ENCODE assay signal across 16 cellular contexts in genomic region chr1:4494558-4494957, GRCh38.
DNase-seq lines count a peak whose midpoint lies in the region; ATAC-seq, FAIRE-seq and TF ChIP-seq lines count a peak whose summit lies in the region.
"Had no signal": no experiment of that assay in that cellular context is flagged by ENCODE, and none has a peak within 500 bp of the region (broad histone marks: within the 10 kb centered on the region; RNA-seq: fewer than 3 reads in every experiment).

No MANE protein-coding gene starts in this region.

- H3K36me3 ChIP-seq in SK-N-SH (replicated peaks in 1 of 2; ENCODE audit: control insufficient read depth in 1 of 2, insufficient read depth in 2 of 2, low read length in 1 of 2) (no peaks in the 10 kb centered on the region), kidney (ENCODE audit: control insufficient read depth in 1 of 2, insufficient read depth in 2 of 2, low read length in 2 of 2) (no peaks in the 10 kb centered on the region)
- H3K36me3 ChIP-seq: cardiac muscle cell had no signal

- no peaks in the 10 kb centered on the region for H3K36me3 Mint-ChIP-seq in type B pancreatic cell
- H3K36me3 Mint-ChIP-seq: activated naive CD8-positive, alpha-beta T cell treated with anti-CD3 and anti-CD28 coated beads, Interleukin-2, amount 10 ng/mL, durations not matched to agents 7 days and 5 days; natural killer cell had no signal

- no peak overlapping the region for H3K9ac ChIP-seq in SK-N-SH
- no peak overlapping the region for H3K9ac ChIP-seq in kidney (ENCODE audit: low read length in 2 of 2)

- peak; percentile 66 for DNase-seq in SK-N-SH
- DNase-seq in SK-MEL-5 (ENCODE audit: low read depth, low spot score) = peak; percentile 3
- DNase-seq in kidney = no peak
- no peak for DNase-seq in type B pancreatic cell (ENCODE audit: extremely low spot score, unreplicated experiment)
- DNase-seq: activated naive CD8-positive, alpha-beta T cell treated with anti-CD3 and anti-CD28 coated beads, Interleukin-2, amount 10 ng/mL, durations not matched to agents 7 days and 5 days; Calu3; effector CD8-positive, alpha-beta T cell; natural killer cell; NCI-H2029 treated with DMSO at 0.1 percent for 48 hours; retina; SHP77 treated with DMSO at 0.1 percent for 48 hours had no signal

- peaks cover 8% of the 10 kb centered on the region for H3K27me3 Mint-ChIP-seq in type B pancreatic cell

- no peak overlapping the region for H3K27ac ChIP-seq in SK-N-SH (ENCODE audit: low read depth in 2 of 2, low read length in 1 of 2)
- no peak overlapping the region for H3K27ac ChIP-seq in kidney (ENCODE audit: low read depth in 2 of 2, low read length in 2 of 2)
- H3K27ac ChIP-seq: cardiac muscle cell had no signal

- H3K4me1 ChIP-seq in SK-N-SH (ENCODE audit: control insufficient read depth in 1 of 2, insufficient read depth in 2 of 2, low read depth in 1 of 2, low read length in 1 of 2) (no peaks in the 10 kb centered on the region), kidney (ENCODE audit: control insufficient read depth in 1 of 2, insufficient read depth in 1 of 2, low read depth in 1 of 2, low read length in 2 of 2) (no peaks in the 10 kb centered on the region)

- TF ChIP-seq CTCF in SK-N-SH (IDR thresholded peaks at IDR 0.05) (no peak), kidney (IDR thresholded peaks at IDR 0.05; ENCODE audit: borderline replicate concordance, extremely low read depth, insufficient read depth) (peak; percentile 35), type B pancreatic cell (conservative IDR thresholded peaks at IDR 0.05) (peak; percentile 50)

- H3K4me3 Mint-ChIP-seq in type B pancreatic cell = no peak overlapping the region
- H3K4me3 Mint-ChIP-seq: activated naive CD8-positive, alpha-beta T cell treated with anti-CD3 and anti-CD28 coated beads, Interleukin-2, amount 10 ng/mL, durations not matched to agents 7 days and 5 days; natural killer cell had no signal

- H3F3A ChIP-seq in SK-N-SH (replicated peaks; ENCODE audit: insufficient read depth) = no peaks in the 10 kb centered on the region

- H3K9me2 ChIP-seq in SK-N-SH = no peaks in the 10 kb centered on the region

- H3K27me3 ChIP-seq in SK-N-SH (ENCODE audit: insufficient read depth) = no peaks in the 10 kb centered on the region
- H3K27me3 ChIP-seq: cardiac muscle cell had no signal

- H3K79me2 ChIP-seq in SK-N-SH (ENCODE audit: insufficient read depth) = no peaks in the 10 kb centered on the region

- H3K27ac Mint-ChIP-seq in type B pancreatic cell = no peak overlapping the region
- H3K27ac Mint-ChIP-seq: activated naive CD8-positive, alpha-beta T cell treated with anti-CD3 and anti-CD28 coated beads, Interleukin-2, amount 10 ng/mL, durations not matched to agents 7 days and 5 days; natural killer cell had no signal

- H3K9me3 ChIP-seq in SK-N-SH (no peaks in the 10 kb centered on the region), kidney (ENCODE audit: control insufficient read depth in 1 of 2, low read length in 2 of 2) (no peaks in the 10 kb centered on the region)

- ATAC-seq in SK-N-SH treated with all-trans-retinoic acid at 6 μM for 48 hours (no peak), HG02870 (IDR thresholded peaks at IDR 0.05; ENCODE audit: unreplicated experiment) (no peak), HG02973 (IDR thresholded peaks at IDR 0.05; ENCODE audit: unreplicated experiment) (no peak), HG03135 (IDR thresholded peaks at IDR 0.05; ENCODE audit: unreplicated experiment) (no peak)
- ATAC-seq: natural killer cell had no signal

- H3K9me3 Mint-ChIP-seq in type B pancreatic cell = no peaks in the 10 kb centered on the region
- H3K9me3 Mint-ChIP-seq: activated naive CD8-positive, alpha-beta T cell treated with anti-CD3 and anti-CD28 coated beads, Interleukin-2, amount 10 ng/mL, durations not matched to agents 7 days and 5 days; natural killer cell had no signal

- peak; percentile 53 for TF ChIP-seq RAD21 in SK-N-SH (IDR thresholded peaks at IDR 0.05; ENCODE audit: low read length)

- POLR2A ChIA-PET in SK-N-SH (lab: Yijun Ruan, JAX) = no interaction called here

- CTCF ChIA-PET in SK-N-SH (lab: Yijun Ruan, JAX) = interaction anchor here (0.7 to 1.5 kb wide), 6 partner anchors 12 to 583 kb away, joined by 3 to 5 read pairs (median 3); no protein-coding TSS in a partner anchor

- WGBS in SK-N-SH (ENCODE audit: low lambda C conversion rate) = 13% methylated on average over 6 of the region's 7 CpGs

- no peaks in the 10 kb centered on the region for H3K4me1 Mint-ChIP-seq in type B pancreatic cell (ENCODE audit: unreplicated experiment)
- H3K4me1 Mint-ChIP-seq: activated naive CD8-positive, alpha-beta T cell treated with anti-CD3 and anti-CD28 coated beads, Interleukin-2, amount 10 ng/mL, durations not matched to agents 7 days and 5 days; natural killer cell had no signal

- intact Hi-C loops in kidney (cut with DNase I) = no loop called here

- in situ Hi-C loops in SK-MEL-5 (cut with HindIII; ENCODE audit: low pct_unique_long_range_greater_than_20kb, low sequenced_read_pairs) = no loop called here

- H4K20me1 ChIP-seq in SK-N-SH (ENCODE audit: insufficient read depth) = no peaks in the 10 kb centered on the region

- no peak overlapping the region for H2AFZ ChIP-seq in SK-N-SH (ENCODE audit: low read depth)

- H3K4me2 ChIP-seq in SK-N-SH = no peak overlapping the region

- no peak for FAIRE-seq in kidney (lab: Jason Lieb, UNC)

- H3K4me3 ChIP-seq in SK-N-SH (ENCODE audit: low read depth in 2 of 2, low read length in 1 of 2) (no peak overlapping the region), kidney (ENCODE audit: low read length in 2 of 2) (no peak overlapping the region)
- H3K4me3 ChIP-seq: cardiac muscle cell had no signal

- TF ChIP-seq EP300 in SK-N-SH (IDR thresholded peaks at IDR 0.05; ENCODE audit: borderline replicate concordance in 1 of 2, low read depth in 1 of 2, low read length in 1 of 2) = no peak

TF ChIP-seq in SK-N-SH, 30 proteins besides CTCF, POLR2A, EP300 and RAD21:
- TF ChIP-seq, protein P1, sequence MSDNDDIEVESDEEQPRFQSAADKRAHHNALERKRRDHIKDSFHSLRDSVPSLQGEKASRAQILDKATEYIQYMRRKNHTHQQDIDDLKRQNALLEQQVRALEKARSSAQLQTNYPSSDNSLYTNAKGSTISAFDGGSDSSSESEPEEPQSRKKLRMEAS (IDR thresholded peaks at IDR 0.05; ENCODE audit: low read depth) = no peak
- TF ChIP-seq SMC3 (IDR thresholded peaks at IDR 0.05; ENCODE audit: low read depth, low read length) (no peak), TEAD4 (IDR thresholded peaks at IDR 0.05; ENCODE audit: borderline replicate concordance, insufficient read depth) (no peak), NRF1 (IDR thresholded peaks at IDR 0.05; ENCODE audit: low read depth, low read length) (no peak), RXRA (IDR thresholded peaks at IDR 0.05; ENCODE audit: borderline replicate concordance, low read depth) (no peak), IRF3 (IDR thresholded peaks at IDR 0.05; ENCODE audit: low read depth, low read length) (no peak), GATA2 (CRISPR knock-in tag; IDR thresholded peaks at IDR 0.05) (no peak), RFX5 (IDR thresholded peaks at IDR 0.05; ENCODE audit: low read length) (no peak), MEF2A (IDR thresholded peaks at IDR 0.05; ENCODE audit: borderline replicate concordance, low read depth) (no peak), FOXM1 (IDR thresholded peaks at IDR 0.05; ENCODE audit: low read depth) (no peak), NFIC (IDR thresholded peaks at IDR 0.05; ENCODE audit: borderline replicate concordance) (no peak), EZH2phosphoT487 (IDR thresholded peaks at IDR 0.05; ENCODE audit: borderline replicate concordance, low read depth) (no peak), TCF12 (IDR thresholded peaks at IDR 0.05) (no peak)
TF ChIP-seq in SK-N-SH: peak in this region for 0.

TF ChIP-seq in SK-N-SH treated with all-trans-retinoic acid at 6 μM for 48 hours, 23 proteins besides CTCF, POLR2A, EP300 and RAD21 (continues in another document):
- TF ChIP-seq, protein P2, sequence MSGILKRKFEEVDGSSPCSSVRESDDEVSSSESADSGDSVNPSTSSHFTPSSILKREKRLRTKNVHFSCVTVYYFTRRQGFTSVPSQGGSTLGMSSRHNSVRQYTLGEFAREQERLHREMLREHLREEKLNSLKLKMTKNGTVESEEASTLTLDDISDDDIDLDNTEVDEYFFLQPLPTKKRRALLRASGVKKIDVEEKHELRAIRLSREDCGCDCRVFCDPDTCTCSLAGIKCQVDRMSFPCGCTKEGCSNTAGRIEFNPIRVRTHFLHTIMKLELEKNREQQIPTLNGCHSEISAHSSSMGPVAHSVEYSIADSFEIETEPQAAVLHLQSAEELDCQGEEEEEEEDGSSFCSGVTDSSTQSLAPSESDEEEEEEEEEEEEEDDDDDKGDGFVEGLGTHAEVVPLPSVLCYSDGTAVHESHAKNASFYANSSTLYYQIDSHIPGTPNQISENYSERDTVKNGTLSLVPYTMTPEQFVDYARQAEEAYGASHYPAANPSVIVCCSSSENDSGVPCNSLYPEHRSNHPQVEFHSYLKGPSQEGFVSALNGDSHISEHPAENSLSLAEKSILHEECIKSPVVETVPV (CRISPR knock-in tag; IDR thresholded peaks at IDR 0.05) = no peak
- TF ChIP-seq SNAI2 (CRISPR knock-in tag; IDR thresholded peaks at IDR 0.05) = no peak
- no peak for TF ChIP-seq ZFP30 (CRISPR knock-in tag; IDR thresholded peaks at IDR 0.05)
- TF ChIP-seq PPARA (CRISPR knock-in tag; IDR thresholded peaks at IDR 0.05; ENCODE audit: borderline replicate concordance) = no peak
- no peak for TF ChIP-seq ARNTL (CRISPR knock-in tag; IDR thresholded peaks at IDR 0.05; ENCODE audit: borderline replicate concordance, low read depth)
- TF ChIP-seq ZC3H10 (CRISPR knock-in tag; IDR thresholded peaks at IDR 0.05) = no peak
- no peak for TF ChIP-seq RARB (CRISPR knock-in tag; IDR thresholded peaks at IDR 0.05)
- TF ChIP-seq ESRRG (CRISPR knock-in tag; IDR thresholded peaks at IDR 0.05) = no peak
- TF ChIP-seq ZNF8 (CRISPR knock-in tag; IDR thresholded peaks at IDR 0.05) = no peak
- no peak for TF ChIP-seq ZNF565 (CRISPR knock-in tag; conservative IDR thresholded peaks at IDR 0.05; ENCODE audit: low read depth)
- TF ChIP-seq, protein P3, sequence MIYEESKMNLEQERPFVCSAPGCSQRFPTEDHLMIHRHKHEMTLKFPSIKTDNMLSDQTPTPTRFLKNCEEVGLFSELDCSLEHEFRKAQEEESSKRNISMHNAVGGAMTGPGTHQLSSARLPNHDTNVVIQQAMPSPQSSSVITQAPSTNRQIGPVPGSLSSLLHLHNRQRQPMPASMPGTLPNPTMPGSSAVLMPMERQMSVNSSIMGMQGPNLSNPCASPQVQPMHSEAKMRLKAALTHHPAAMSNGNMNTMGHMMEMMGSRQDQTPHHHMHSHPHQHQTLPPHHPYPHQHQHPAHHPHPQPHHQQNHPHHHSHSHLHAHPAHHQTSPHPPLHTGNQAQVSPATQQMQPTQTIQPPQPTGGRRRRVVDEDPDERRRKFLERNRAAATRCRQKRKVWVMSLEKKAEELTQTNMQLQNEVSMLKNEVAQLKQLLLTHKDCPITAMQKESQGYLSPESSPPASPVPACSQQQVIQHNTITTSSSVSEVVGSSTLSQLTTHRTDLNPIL (CRISPR knock-in tag; IDR thresholded peaks at IDR 0.05; ENCODE audit: low read depth) = no peak
- TF ChIP-seq GLIS3 (CRISPR knock-in tag; IDR thresholded peaks at IDR 0.05) = no peak

Comparison
In these comparisons a context has a peak if more than half of its experiments do, and no peak if none do; other contexts are left out.
1. DNase-seq: peak in SK-N-SH (single experiment) and SK-MEL-5 (single experiment); none in kidney (single experiment) and type B pancreatic cell (single experiment).